In the genomic region with DNA sequence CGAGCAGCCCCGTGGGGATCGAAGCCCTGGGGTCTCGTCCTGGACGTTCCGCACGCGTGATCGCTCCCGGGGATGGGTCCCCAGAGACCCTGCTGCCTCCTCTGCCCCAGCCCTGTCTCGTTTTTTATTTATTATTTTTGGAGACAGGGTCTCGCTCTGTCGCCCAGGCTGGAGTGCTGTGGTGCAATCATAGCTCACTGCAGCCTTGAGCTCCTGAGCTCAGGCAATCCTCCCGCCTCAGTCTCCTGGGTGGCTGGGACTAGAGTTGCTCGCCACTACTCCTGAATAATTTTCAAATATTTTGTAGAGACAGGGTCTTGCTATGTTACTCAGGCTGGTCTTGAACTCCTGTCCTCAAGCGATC, we compare ENCODE assay signal across 9 cellular contexts. TPM values are rescaled to one million over a fixed set of nuclear protein-coding genes. Genes with fewer than 3 reads are reported as not detected.
A peak's percentile ranks its signal among the peaks of the same experiment; 100 is the strongest.
DNase-seq lines count a peak whose midpoint lies in the region; ATAC-seq and TF ChIP-seq lines count a peak whose summit lies in the region.
"Had no signal": no experiment of that assay in that cellular context is flagged by ENCODE, and none has a peak within 500 bp of the region (broad histone marks: within the 10 kb centered on the region; RNA-seq: fewer than 3 reads in every experiment).

No MANE protein-coding gene starts in this region.

- H3K36me3 ChIP-seq in RWPE2 (ENCODE audit: low read depth) (peaks cover 13% of the 10 kb centered on the region; the same call in 1 of the 2 replicates), heart left ventricle (no peaks in the 10 kb centered on the region), spleen (peaks cover 0 to 7% (median 0%) of the 10 kb centered on the region in 6 donors)

- ATAC-seq in GM21723 (IDR thresholded peaks at IDR 0.05; ENCODE audit: unreplicated experiment) (peak; percentile 5), RWPE2 (ENCODE audit: low read depth) (no peak), heart left ventricle (peak in 1 of 4 donors; percentile 11)

- WGBS in heart left ventricle, 4 donors = 8 to 26% (median 10%) methylated on average over 6 to 16 of the region's 16 CpGs
- 10 to 23% (median 18%) methylated on average over 6 to 16 of the region's 16 CpGs for WGBS in spleen, 5 donors

- H3K4me3 ChIP-seq in RWPE2 (ENCODE audit: severe bottlenecking) (peak overlapping the region; percentile 95), heart left ventricle (peak overlapping the region in 10 of 12 donors; percentile 32 to 96 (median 82)), spleen (peak overlapping the region in 7 of 8 donors; percentile 13 to 96 (median 75))

- H3K27ac ChIP-seq in RWPE2 (ENCODE audit: poor library complexity, severe bottlenecking) (no peak overlapping the region), heart left ventricle (peak overlapping the region in 1 of 12 donors; percentile 15), spleen (no peak overlapping the region), caudate nucleus (ENCODE audit: low read depth, low read length) (no peak overlapping the region)

- DNase-seq in RWPE2 (ENCODE audit: low spot score) (no peak), heart left ventricle (no peak), spleen (no peak), COLO668 (lab: John Stamatoyannopoulos, UW; ENCODE audit: unreplicated experiment) (no peak), middle frontal gyrus (ENCODE audit: extremely low spot score, low spot score) (no peak), caudate nucleus (lab: John Stamatoyannopoulos, UW) (no peak), globus pallidus (ENCODE audit: low spot score) (no peak)

- TF ChIP-seq CTCF in RWPE2 (IDR thresholded peaks at IDR 0.05; ENCODE audit: poor library complexity, severe bottlenecking) (no peak), heart left ventricle (IDR thresholded peaks at IDR 0.05) (no peak), spleen (IDR thresholded peaks at IDR 0.05 in 8 of 11, conservative IDR thresholded peaks at IDR 0.05 in 3 of 11) (no peak)

- TF ChIP-seq POLR2A in heart left ventricle (IDR thresholded peaks at IDR 0.05) (no peak), spleen (IDR thresholded peaks at IDR 0.05) (no peak)

- H3K4me1 ChIP-seq in RWPE2 (ENCODE audit: insufficient read depth, poor library complexity, severe bottlenecking) (peaks cover 28% of the 10 kb centered on the region), heart left ventricle (peaks cover 0 to 36% (median 14%) of the 10 kb centered on the region in 12 donors), spleen (peaks cover 12 to 48% (median 27%) of the 10 kb centered on the region in 6 donors)

- no peaks in the 10 kb centered on the region for H3K9me3 ChIP-seq in RWPE2 (ENCODE audit: severe bottlenecking)
- H3K9me3 ChIP-seq in heart left ventricle = no peaks in the 10 kb centered on the region
- no peaks in the 10 kb centered on the region for H3K9me3 ChIP-seq in spleen

- H3K27me3 ChIP-seq in RWPE2 (ENCODE audit: insufficient read depth, poor library complexity, severe bottlenecking) (no peaks in the 10 kb centered on the region), heart left ventricle (peaks cover 0 to 32% (median 3%) of the 10 kb centered on the region in 9 donors), spleen (replicated peaks in 1 of 7) (peaks cover 0 to 59% (median 8%) of the 10 kb centered on the region in 7 donors)

- intact Hi-C loops in heart left ventricle (cut with DNase I) (loop anchor here in 4 of 10 donors (5.0 kb wide), 2 partner anchors 37 to 52 kb away; partner anchors contain the start of genes VPS37D (in 3 of the 4), BUD23 (in 2 of the 4) and DNAJC30 (in 2 of the 4)), spleen (cut with DNase I; ENCODE audit: low total_unique reads) (no loop called here)

RNA-seq across cellular contexts. Expression of gene STX1A, which starts 0.3 kb away (rescaled TPM):
- total RNA-seq in heart left ventricle (1 to 10 TPM; 1.1 to 3.6 (median 1.6) TPM), spleen (1 to 10 TPM; 4.2 to 7.8 (median 5.6) TPM)
- polyA plus RNA-seq in heart left ventricle (1 to 10 TPM; 1.8 to 2.4 TPM), spleen (1 to 10 TPM; 1.3 to 3.1 (median 1.8) TPM)

RNA-seq across cellular contexts. Expression of gene ABHD11, which starts 18.8 kb away (rescaled TPM):
- 10 to 100 TPM; 17.9 to 36.9 (median 25.0) TPM for total RNA-seq in heart left ventricle
- 10 to 100 TPM; 21.0 to 27.7 TPM for polyA plus RNA-seq in heart left ventricle
- 10 to 100 TPM; 11.4 to 26.0 (median 20.6) TPM for total RNA-seq in spleen
- polyA plus RNA-seq in spleen = 10 to 100 TPM; 13.3 to 17.6 (median 16.3) TPM

RNA-seq across cellular contexts. Expression of gene BUD23, which starts 36.4 kb away (rescaled TPM):
- 10 to 100 TPM; 57.4 to 94.1 (median 68.6) TPM for total RNA-seq in heart left ventricle
- polyA plus RNA-seq in heart left ventricle = 100 to 1,000 TPM; 106 to 150 TPM
- total RNA-seq in spleen = 10 to 100 TPM; 44.2 to 54.8 (median 54.0) TPM
- polyA plus RNA-seq in spleen = 10 to 100 TPM; 62.5 to 71.4 (median 70.7) TPM

RNA-seq across cellular contexts. Expression of gene DNAJC30, which starts 36.5 kb away (rescaled TPM):
- 10 to 100 TPM in 6 of 9 donors, 1 to 10 TPM in 3; 6.8 to 21.1 (median 15.6) TPM for total RNA-seq in heart left ventricle
- polyA plus RNA-seq in heart left ventricle = 10 to 100 TPM in 1 of 2 donors, 1 to 10 TPM in 1; 7.2 to 14.0 TPM
- total RNA-seq in spleen = 10 to 100 TPM in 2 of 7 donors, 1 to 10 TPM in 5; 5.6 to 12.7 (median 8.6) TPM
- polyA plus RNA-seq in spleen = 10 to 100 TPM in 1 of 3 donors, 1 to 10 TPM in 2; 6.1 to 10.3 (median 8.7) TPM

RNA-seq across cellular contexts. Expression of gene CLDN3, which starts 50.3 kb away (rescaled TPM):
- not detected for total RNA-seq in heart left ventricle
- polyA plus RNA-seq in heart left ventricle = under 1 TPM in 1 of 2 donors, not detected in 1; 0.10 TPM
- total RNA-seq in spleen = not detected
- under 1 TPM; 0.13 to 0.26 (median 0.26) TPM for polyA plus RNA-seq in spleen
- total RNA-seq: myocyte had no signal
